In the genomic region with DNA sequence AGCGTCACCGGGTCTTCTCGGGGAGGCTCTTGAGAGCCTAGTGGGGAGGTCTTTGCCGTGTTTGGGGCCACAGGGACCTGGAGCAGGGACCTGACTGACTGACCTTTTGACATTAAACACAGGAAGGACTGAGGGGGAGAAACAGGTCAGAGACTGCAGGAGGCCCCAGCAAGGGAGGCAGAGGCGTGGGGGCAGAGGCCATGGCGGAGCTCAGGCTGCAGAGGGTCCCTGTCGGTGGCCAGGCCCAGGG, we compare ENCODE assay signal across 10 cellular contexts. TPM values are rescaled to one million over a fixed set of nuclear protein-coding genes. Genes with fewer than 3 reads are reported as not detected.
DNase-seq lines count a peak whose midpoint lies in the region; ATAC-seq and TF ChIP-seq lines count a peak whose summit lies in the region.
"Had no signal": no experiment of that assay in that cellular context is flagged by ENCODE, and none has a peak within 500 bp of the region (broad histone marks: within the 10 kb centered on the region; RNA-seq: fewer than 3 reads in every experiment).

No MANE protein-coding gene starts in this region.

- H3K27ac Mint-ChIP-seq in activated naive CD8-positive, alpha-beta T cell treated with anti-CD3 and anti-CD28 coated beads, Interleukin-2, amount 10 ng/mL, durations not matched to agents 7 days and 5 days, result peak overlapping the region; percentile 97

- H3K9me3 Mint-ChIP-seq in activated naive CD8-positive, alpha-beta T cell treated with anti-CD3 and anti-CD28 coated beads, Interleukin-2, amount 10 ng/mL, durations not matched to agents 7 days and 5 days, result no peaks in the 10 kb centered on the region

- DNase-seq in GM12864 (ENCODE audit: low read depth) (no peak), spleen (no peak), NAMALWA (ENCODE audit: low spot score) (no peak), GM13976 (ENCODE audit: low spot score) (no peak)
- no peak for DNase-seq in activated naive CD8-positive, alpha-beta T cell treated with anti-CD3 and anti-CD28 coated beads, Interleukin-2, amount 10 ng/mL, durations not matched to agents 7 days and 5 days
- DNase-seq: islet precursor cell, NCI-H526, occipital lobe had no signal

- peaks cover 11% of the 10 kb centered on the region for H3K36me3 Mint-ChIP-seq in activated naive CD8-positive, alpha-beta T cell treated with anti-CD3 and anti-CD28 coated beads, Interleukin-2, amount 10 ng/mL, durations not matched to agents 7 days and 5 days

- no peaks in the 10 kb centered on the region for H3K9me3 ChIP-seq in spleen

- H3K27me3 ChIP-seq in spleen (replicated peaks in 1 of 7), result no peaks in the 10 kb centered on the region

- POLR2A ChIA-PET in activated naive CD8-positive, alpha-beta T cell treated with anti-CD3 and anti-CD28 coated beads, Interleukin-2, amount 10 ng/mL, durations not matched to agents 7 days and 5 days (lab: Charles Lee), result interaction anchor here (0.6 to 6.2 kb wide), 4 partner anchors 13 to 106 kb away, joined by 3 to 81 read pairs (median 4); no protein-coding TSS in a partner anchor

- WGBS in spleen, 5 donors, result 30 to 40% (median 38%) methylated on average over 7 of the region's 7 CpGs

- peaks cover 53% of the 10 kb centered on the region for H3K4me1 Mint-ChIP-seq in activated naive CD8-positive, alpha-beta T cell treated with anti-CD3 and anti-CD28 coated beads, Interleukin-2, amount 10 ng/mL, durations not matched to agents 7 days and 5 days

- H3K4me1 ChIP-seq in spleen, result peaks cover 60 to 100% (median 96%) of the 10 kb centered on the region in 6 donors

- peak; percentile 12 for ATAC-seq in HG03135 (IDR thresholded peaks at IDR 0.05; ENCODE audit: unreplicated experiment)
- peak; percentile 11 for ATAC-seq in activated naive CD8-positive, alpha-beta T cell treated with anti-CD3 and anti-CD28 coated beads, Interleukin-2, amount 10 ng/mL, durations not matched to agents 7 days and 5 days (ENCODE audit: low read depth)
- ATAC-seq in HG02884 (IDR thresholded peaks at IDR 0.05; ENCODE audit: unreplicated experiment), result no peak

- no peak for TF ChIP-seq CTCF in GM12864 (IDR thresholded peaks at IDR 0.05; ENCODE audit: low read depth, low read length, missing control alignments)
- no peak for TF ChIP-seq CTCF in spleen (IDR thresholded peaks at IDR 0.05 in 8 of 11, conservative IDR thresholded peaks at IDR 0.05 in 3 of 11)
- no peak for TF ChIP-seq CTCF in GM13976 (IDR thresholded peaks at IDR 0.05; ENCODE audit: borderline replicate concordance, control extremely low read depth, extremely low read depth, insufficient read depth, missing control alignments)

- in situ Hi-C loops in GM13976 (cut with MboI; ENCODE audit: low sequenced_read_pairs, unreplicated experiment), result no loop called here

- H3K27me3 Mint-ChIP-seq in activated naive CD8-positive, alpha-beta T cell treated with anti-CD3 and anti-CD28 coated beads, Interleukin-2, amount 10 ng/mL, durations not matched to agents 7 days and 5 days, result no peaks in the 10 kb centered on the region

- peak overlapping the region; percentile 4 for H3K4me3 ChIP-seq in GM12864 (ENCODE audit: low read depth, low read length)
- peak overlapping the region in 3 of 8 donors; percentile 3 to 52 (median 15) for H3K4me3 ChIP-seq in spleen

- no peak for TF ChIP-seq POLR2A in spleen (IDR thresholded peaks at IDR 0.05)

- peak overlapping the region; percentile 86 for H3K4me3 Mint-ChIP-seq in activated naive CD8-positive, alpha-beta T cell treated with anti-CD3 and anti-CD28 coated beads, Interleukin-2, amount 10 ng/mL, durations not matched to agents 7 days and 5 days

- H3K27ac ChIP-seq in spleen, result peak overlapping the region; percentile 44 to 89 (median 80)

- intact Hi-C loops in spleen (cut with DNase I; ENCODE audit: low total_unique reads), result no loop called here

- H3K36me3 ChIP-seq in spleen, result peaks cover 0 to 3% (median 0%) of the 10 kb centered on the region in 6 donors

RNA-seq across cellular contexts. Expression of gene GSE1, which starts 41.6 kb away (rescaled TPM):
- 10 to 100 TPM; 60.9 to 62.5 TPM for total RNA-seq in activated naive CD8-positive, alpha-beta T cell treated with anti-CD3 and anti-CD28 coated beads, Interleukin-2, amount 10 ng/mL, durations not matched to agents 7 days and 5 days
- total RNA-seq in spleen, result 100 to 1,000 TPM in 1 of 7 donors, 10 to 100 TPM in 6; 79.8 to 121 (median 91.4) TPM
- 10 to 100 TPM in 1 of 3 donors, 1 to 10 TPM in 2; 7.4 to 23.2 (median 9.2) TPM for polyA plus RNA-seq in spleen
